Comparison of ENCODE assay signal across 21 cellular contexts in the genomic region with DNA sequence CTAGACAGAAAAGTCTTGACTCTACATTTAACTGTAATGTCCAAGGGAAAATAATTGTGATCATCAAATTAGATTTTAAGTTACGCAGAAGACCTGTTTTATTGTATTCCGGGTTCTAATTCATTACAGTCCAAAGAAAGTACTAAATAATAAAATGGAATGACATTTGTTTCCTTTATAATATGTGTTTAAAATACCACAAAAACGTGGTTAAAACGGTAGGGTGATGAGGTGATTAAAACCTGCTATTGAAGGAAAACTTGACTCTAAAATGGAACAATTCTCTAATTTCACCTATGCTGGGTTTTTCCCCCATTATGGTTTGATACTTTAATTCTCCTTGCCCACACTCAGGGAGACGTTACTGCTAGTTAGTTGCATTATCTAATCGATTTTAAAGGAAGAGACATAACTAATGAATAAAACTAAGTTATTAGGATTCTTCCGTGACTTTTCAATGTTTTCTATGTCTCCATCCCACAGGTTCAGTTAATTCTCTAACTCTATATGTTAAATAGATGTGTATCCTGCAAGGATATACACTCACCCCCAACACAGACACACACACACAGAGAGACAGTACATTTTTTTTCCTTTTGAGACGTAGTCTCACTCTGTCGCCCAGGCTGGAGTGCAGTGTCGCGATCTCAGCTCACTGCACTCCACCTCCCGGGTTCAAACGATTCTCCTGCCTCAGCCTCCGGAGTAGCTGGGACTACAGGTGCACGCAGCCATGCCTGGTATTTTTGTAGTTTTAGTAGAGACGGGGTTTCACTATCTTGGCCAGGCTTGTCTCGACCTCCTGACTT.
"Had no signal": no experiment of that assay in that cellular context is flagged by ENCODE, and none has a peak within 500 bp of the region (broad histone marks: within the 10 kb centered on the region; RNA-seq: fewer than 3 reads in every experiment).

No MANE protein-coding gene starts in this region.

- H3K9me3 ChIP-seq: ascending aorta, body of pancreas had no signal

- H2AFZ ChIP-seq: PC-9 had no signal

- H3K4me3 Mint-ChIP-seq: activated CD8-positive, alpha-beta memory T cell treated with anti-CD3 and anti-CD28 coated beads, Interleukin-2, amount 10 ng/mL, durations not matched to agents 7 days and 5 days; central memory CD8-positive, alpha-beta T cell; T-helper 17 cell; WTC11 had no signal

- H3K4me3 ChIP-seq: ascending aorta, body of pancreas, PC-9 had no signal

- H3K9me3 Mint-ChIP-seq: central memory CD8-positive, alpha-beta T cell; WTC11 had no signal

- H3K4me1 Mint-ChIP-seq: central memory CD8-positive, alpha-beta T cell; WTC11 had no signal

- H3K36me3 ChIP-seq: ascending aorta had no signal

- H3K27ac Mint-ChIP-seq: activated CD8-positive, alpha-beta memory T cell treated with anti-CD3 and anti-CD28 coated beads, Interleukin-2, amount 10 ng/mL, durations not matched to agents 7 days and 5 days; T-helper 17 cell; WTC11 had no signal

- ATAC-seq: activated CD8-positive, alpha-beta memory T cell treated with anti-CD3 and anti-CD28 coated beads, Interleukin-2, amount 10 ng/mL, durations not matched to agents 7 days and 5 days; body of pancreas; T-helper 17 cell; WTC11 had no signal

- H3K36me3 Mint-ChIP-seq: WTC11 had no signal

- H3K27ac ChIP-seq: ascending aorta, body of pancreas, PC-9 had no signal

- DNase-seq: activated CD4-positive, alpha-beta T cell treated with anti-CD3 and anti-CD28 coated beads, Interleukin-2, amount 50 U/mL, for 1 hour; activated CD4-positive, CD25-positive, alpha-beta regulatory T cell treated with anti-CD3 and anti-CD28 coated beads, Interleukin-2, amount 50 U/mL, for 72 hours; activated CD8-positive, alpha-beta memory T cell treated with anti-CD3 and anti-CD28 coated beads, Interleukin-2, amount 10 ng/mL, durations not matched to agents 7 days and 5 days; activated T-cell treated with anti-CD3 and anti-CD28 coated beads, Interleukin-2, amount 50 U/mL, for 48 hours; amniotic stem cell; body of pancreas; cortex of kidney; MM.1S; NCI-H1105; NCI-H1436; NCI-H1694 treated with DMSO at 0.1 percent for 48 hours; NCI-H2029 treated with DMSO at 0.1 percent for 48 hours; NCI-H510A treated with DMSO at 0.1 percent for 48 hours; NK-92 treated with Interleukin-12 subunit alpha and Interleukin-12 subunit beta, amount 100 ng/mL, for 24 hours; PC-9; SHP77 treated with DMSO at 0.1 percent for 48 hours; T-helper 17 cell; T-helper 9 cell had no signal

- H3K27me3 ChIP-seq: ascending aorta, body of pancreas had no signal

- H3K4me2 ChIP-seq: PC-9 had no signal

- H3K27me3 Mint-ChIP-seq: activated CD8-positive, alpha-beta memory T cell treated with anti-CD3 and anti-CD28 coated beads, Interleukin-2, amount 10 ng/mL, durations not matched to agents 7 days and 5 days; central memory CD8-positive, alpha-beta T cell; T-helper 17 cell had no signal

- H3K4me1 ChIP-seq: ascending aorta, body of pancreas had no signal
